ENCODE assay signal across 27 cellular contexts in the genomic region with DNA sequence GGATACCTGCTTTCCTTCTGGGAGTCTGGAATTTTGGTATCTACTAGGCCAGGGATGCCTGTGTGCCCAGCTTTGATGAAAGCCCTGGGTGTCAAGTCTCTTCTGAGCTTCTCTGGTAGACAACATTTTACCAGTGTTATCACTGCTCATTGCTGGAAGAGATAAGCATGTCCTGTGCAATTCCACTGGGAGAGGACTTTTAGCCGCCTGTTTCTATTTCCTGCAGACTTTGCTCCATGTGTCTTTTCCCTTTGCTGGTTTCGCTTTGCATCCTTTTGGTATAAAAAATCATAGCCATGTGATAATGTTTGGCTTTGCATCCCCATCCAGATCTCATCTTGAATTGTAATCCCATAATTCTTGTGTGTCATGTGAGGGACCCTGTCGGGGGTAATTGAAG.
"Had no signal": no experiment of that assay in that cellular context is flagged by ENCODE, and none has a peak within 500 bp of the region (broad histone marks: within the 10 kb centered on the region; RNA-seq: fewer than 3 reads in every experiment).

No MANE protein-coding gene starts in this region.

- H3K36me3 ChIP-seq: stomach, suprapubic skin, thoracic aorta, thyroid gland, tibial artery, tibial nerve, transverse colon, upper lobe of left lung, upper lobe of right lung, uterus, vagina had no signal

- H3K27ac ChIP-seq: stomach, suprapubic skin, testis, thoracic aorta, thyroid gland, tibial artery, tibial nerve, transverse colon, upper lobe of left lung, upper lobe of right lung, uterus, vagina had no signal

- DNase-seq: stimulated activated CD4-positive, alpha-beta T cell treated with anti-CD3 and anti-CD28 coated beads, Interleukin-2, amount 100 ng/mL, for 48 hours; stimulated activated CD4-positive, alpha-beta T cell treated with anti-CD3 and anti-CD28 coated beads, Interleukin-4, amount 100 ng/mL, for 1 hour; stimulated activated CD4-positive, alpha-beta T cell treated with anti-CD3 and anti-CD28 coated beads, Interleukin-4, amount 100 ng/mL, for 24 hours; stimulated activated CD4-positive, alpha-beta T cell treated with anti-CD3 and anti-CD28 coated beads, Interleukin-4, amount 100 ng/mL, for 4 hours; stimulated activated CD8-positive, alpha-beta memory T cell treated with anti-CD3 and anti-CD28 coated beads, Interleukin-4, amount 100 ng/mL, for 48 hours; stimulated activated naive B cell treated with anti-CD40 and anti-IgM and Interleukin-4, amounts not matched to agents 10 μg/mL and 1 μg/mL and 100 μg/mL, for 72 hours; stimulated activated naive CD4-positive, alpha-beta T cell; stimulated activated naive CD4-positive, alpha-beta T cell treated with Interleukin-2 at 50 U/mL for 16 hours; stimulated activated naive CD8-positive, alpha-beta T cell treated with anti-CD3 and anti-CD28 coated beads, Interleukin-15, amount 100 ng/mL, for 72 hours; stimulated activated naive CD8-positive, alpha-beta T cell treated with anti-CD3 and anti-CD28 coated beads, Interleukin-15, Interleukin-2, amounts not matched to agents 100 U/mL and 50 U/mL, for 24 hours; stomach; substantia nigra; testis; thyroid gland; tibial artery; transverse colon; trophoblast cell; upper lobe of left lung; upper lobe of right lung; uterus had no signal

- H3K4me3 ChIP-seq: stomach, suprapubic skin, testis, thoracic aorta, thyroid gland, tibial artery, tibial nerve, transverse colon, upper lobe of left lung, upper lobe of right lung, uterus, vagina had no signal

- H3K4me1 ChIP-seq: uterus had no signal

- H3K27me3 ChIP-seq: stomach, suprapubic skin, testis, thyroid gland, tibial artery, tibial nerve, transverse colon, upper lobe of left lung, upper lobe of right lung, uterus, vagina had no signal

- ATAC-seq: stimulated activated effector memory CD8-positive, alpha-beta T cell treated with anti-CD3 and anti-CD28 coated beads, Interleukin-12 subunit alpha, Interleukin-12 subunit beta, amount 100 ng/mL, for 72 hours; stimulated activated memory B cell treated with anti-CD40 and anti-IgM and Interleukin-4, amounts not matched to agents 10 μg/mL and 1 μg/mL and 100 μg/mL, for 72 hours; stimulated activated naive B cell treated with anti-CD40 and anti-IgM and Interleukin-4, amounts not matched to agents 10 μg/mL and 1 μg/mL and 100 μg/mL, for 72 hours; stimulated activated naive CD8-positive, alpha-beta T cell treated with anti-CD3 and anti-CD28 coated beads, Interleukin-15, amount 100 ng/mL, for 72 hours; stimulated activated naive CD8-positive, alpha-beta T cell treated with anti-CD3 and anti-CD28 coated beads, Interleukin-15, Interleukin-2, amounts not matched to agents 100 U/mL and 50 U/mL, for 24 hours; upper lobe of right lung had no signal

- FAIRE-seq: urothelium cell line had no signal

- H3K9me3 ChIP-seq: stomach, suprapubic skin, testis, thoracic aorta, thyroid gland, tibial artery, tibial nerve, transverse colon, upper lobe of left lung, upper lobe of right lung, uterus, vagina had no signal
